In genomic region chr2:74379851-74380789, GRCh38 we compare ENCODE assay signal across 8 cellular contexts. TPM values are rescaled to one million over a fixed set of nuclear protein-coding genes. Genes with fewer than 3 reads are reported as not detected.
DNase-seq lines count a peak whose midpoint lies in the region; ATAC-seq and TF ChIP-seq lines count a peak whose summit lies in the region.

Gene DCTN1 (minus strand): TSS chr2:74380311. CDS start chr2:74380037, 274 bp downstream.

- peak within 1 kb of the TSS; percentile 60 for H3K4me2 ChIP-seq in mesenchymal stem cell (ENCODE audit: low read length, poor library complexity, severe bottlenecking)

- H3K4me3 Mint-ChIP-seq in Calu3 (ENCODE audit: low read depth, unreplicated experiment): peak within 1 kb of the TSS; percentile 9
- no peak within 1 kb of the TSS for H3K4me3 Mint-ChIP-seq in activated CD4-positive, alpha-beta memory T cell treated with anti-CD3 and anti-CD28 coated beads, Interleukin-2, amount 10 ng/mL, durations not matched to agents 7 days and 5 days

- peak within 1 kb of the TSS; percentile 75 for H2AK5ac ChIP-seq in mesenchymal stem cell (ENCODE audit: low read length, severe bottlenecking)

- BruUV-seq in Calu3 (replicated peaks; lab: Mats Ljungman, UMichigan): no TSS peak

- H2BK120ac ChIP-seq in mesenchymal stem cell (ENCODE audit: low read depth, low read length): no peak within 1 kb of the TSS

- 20% methylated on average over 12 of the region's 14 CpGs for WGBS in mesenchymal stem cell

- CTCF ChIA-PET in Calu3 (lab: Charles Lee): interaction anchor here (1.7 kb wide), 1 partner anchor 11 kb away, joined by 6 read pairs; no protein-coding TSS in a partner anchor
- CTCF ChIA-PET in activated CD4-positive, alpha-beta memory T cell treated with anti-CD3 and anti-CD28 coated beads, Interleukin-2, amount 10 ng/mL, durations not matched to agents 7 days and 5 days (lab: Charles Lee): interaction anchor here (1.1 to 1.5 kb wide), 3 partner anchors 11 to 130 kb away, joined by 3 to 4 read pairs (median 3); no protein-coding TSS in a partner anchor

- peak within 1 kb of the TSS in 1 of 2 experiments; percentile 46 for H3K14ac ChIP-seq in mesenchymal stem cell (ENCODE audit: low read length in 2 of 2)

- no peak within 1 kb of the TSS for H2AFZ ChIP-seq in mesenchymal stem cell (ENCODE audit: low read depth, low read length)

- H3K36me3 ChIP-seq in mesenchymal stem cell (ENCODE audit: control insufficient read depth in 1 of 2, insufficient read depth in 2 of 2, low read depth in 1 of 2, low read length in 2 of 2): peaks cover 23 to 34% of the 10 kb centered on the region in 2 experiments

- H3K27ac ChIP-seq in mesenchymal stem cell (ENCODE audit: low read length, poor library complexity, severe bottlenecking): no peak within 1 kb of the TSS

- peaks cover 18% of the 10 kb centered on the region for H3K4me1 Mint-ChIP-seq in Calu3 (ENCODE audit: low read depth, unreplicated experiment)
- H3K4me1 Mint-ChIP-seq in activated CD4-positive, alpha-beta memory T cell treated with anti-CD3 and anti-CD28 coated beads, Interleukin-2, amount 10 ng/mL, durations not matched to agents 7 days and 5 days: peaks cover 22% of the 10 kb centered on the region

- H2BK12ac ChIP-seq in mesenchymal stem cell (ENCODE audit: low read length in 2 of 2): no peak within 1 kb of the TSS

- no peak within 1 kb of the TSS for H2BK5ac ChIP-seq in mesenchymal stem cell (ENCODE audit: low read depth, low read length, poor library complexity, severe bottlenecking)

- no peak within 1 kb of the TSS for H3K27ac Mint-ChIP-seq in Calu3 (ENCODE audit: unreplicated experiment)
- no peak within 1 kb of the TSS for H3K27ac Mint-ChIP-seq in activated CD4-positive, alpha-beta memory T cell treated with anti-CD3 and anti-CD28 coated beads, Interleukin-2, amount 10 ng/mL, durations not matched to agents 7 days and 5 days

- H3K9me3 Mint-ChIP-seq in Calu3 (ENCODE audit: low read depth, unreplicated experiment): no peaks in the 10 kb centered on the region
- H3K9me3 Mint-ChIP-seq in activated CD4-positive, alpha-beta memory T cell treated with anti-CD3 and anti-CD28 coated beads, Interleukin-2, amount 10 ng/mL, durations not matched to agents 7 days and 5 days: no peaks in the 10 kb centered on the region

- no peak for TF ChIP-seq CTCF in Calu3 (IDR thresholded peaks at IDR 0.05; ENCODE audit: unreplicated experiment)
- no peak for TF ChIP-seq CTCF in epithelial cell of esophagus (IDR thresholded peaks at IDR 0.05; ENCODE audit: insufficient read depth, low read depth, low read length, missing control alignments)

- peaks cover 5% of the 10 kb centered on the region for H3K36me3 Mint-ChIP-seq in Calu3 (ENCODE audit: insufficient read depth, unreplicated experiment)
- H3K36me3 Mint-ChIP-seq in activated CD4-positive, alpha-beta memory T cell treated with anti-CD3 and anti-CD28 coated beads, Interleukin-2, amount 10 ng/mL, durations not matched to agents 7 days and 5 days (ENCODE audit: low read depth): peaks cover 18% of the 10 kb centered on the region

- H3K23ac ChIP-seq in mesenchymal stem cell (ENCODE audit: low read length in 2 of 2): no peak within 1 kb of the TSS

- H3K4ac ChIP-seq in mesenchymal stem cell (ENCODE audit: low read depth in 1 of 2, low read length in 2 of 2): peak within 1 kb of the TSS in 1 of 2 experiments; percentile 13

- POLR2A ChIA-PET in activated CD4-positive, alpha-beta memory T cell treated with anti-CD3 and anti-CD28 coated beads, Interleukin-2, amount 10 ng/mL, durations not matched to agents 7 days and 5 days (lab: Charles Lee): interaction anchor here (0.8 to 1.2 kb wide), 2 partner anchors 9 to 11 kb away, joined by 3 to 4 read pairs; no protein-coding TSS in a partner anchor

- intact Hi-C loops in Calu3 (cut with micrococcal nuclease; ENCODE audit: unreplicated experiment): no loop called here

- H3K18ac ChIP-seq in mesenchymal stem cell (ENCODE audit: low read depth in 1 of 2, low read length in 2 of 2): peak within 1 kb of the TSS; percentile 59 to 80

- no peaks in the 10 kb centered on the region for H3K27me3 Mint-ChIP-seq in Calu3 (ENCODE audit: unreplicated experiment)
- no peaks in the 10 kb centered on the region for H3K27me3 Mint-ChIP-seq in activated CD4-positive, alpha-beta memory T cell treated with anti-CD3 and anti-CD28 coated beads, Interleukin-2, amount 10 ng/mL, durations not matched to agents 7 days and 5 days

- peak within 1 kb of the TSS; percentile 85 for H3K9ac ChIP-seq in mesenchymal stem cell (ENCODE audit: low read length)

- no peaks in the 10 kb centered on the region for H3K27me3 ChIP-seq in mesenchymal stem cell (ENCODE audit: control insufficient read depth in 1 of 2, insufficient read depth in 1 of 2, low read length in 2 of 2)

- H3K79me1 ChIP-seq in mesenchymal stem cell (replicated peaks; ENCODE audit: low read length, poor library complexity, severe bottlenecking): peaks cover 56% of the 10 kb centered on the region

- H2BK15ac ChIP-seq in mesenchymal stem cell (ENCODE audit: low read depth, poor library complexity, severe bottlenecking): no peak within 1 kb of the TSS

- peak within 1 kb of the TSS; percentile 62 for H4K8ac ChIP-seq in mesenchymal stem cell (ENCODE audit: low read length)

- H3K9me3 ChIP-seq in mesenchymal stem cell (ENCODE audit: control insufficient read depth, low read length): no peaks in the 10 kb centered on the region

- peak within 1 kb of the TSS; percentile 43 for H3K4me3 ChIP-seq in epithelial cell of esophagus (ENCODE audit: low read length)
- peak within 1 kb of the TSS; percentile 38 to 80 for H3K4me3 ChIP-seq in mesenchymal stem cell (ENCODE audit: insufficient read depth in 1 of 2, low read depth in 1 of 2, low read length in 2 of 2)

- DNase-seq in Calu3 (peak; percentile 6), epithelial cell of esophagus (ENCODE audit: low read depth) (peak; percentile 76), mesenchymal stem cell (peak; percentile 81), stromal cell of bone marrow (ENCODE audit: low read depth) (peak; percentile 52)
- no peak for DNase-seq in activated CD4-positive, alpha-beta memory T cell treated with anti-CD3 and anti-CD28 coated beads, Interleukin-2, amount 10 ng/mL, durations not matched to agents 7 days and 5 days

- H4K91ac ChIP-seq in mesenchymal stem cell (ENCODE audit: low read length): peak within 1 kb of the TSS; percentile 47

- H3K4me1 ChIP-seq in mesenchymal stem cell (ENCODE audit: control insufficient read depth, insufficient read depth, low read depth, low read length): peaks cover 11% of the 10 kb centered on the region

- ATAC-seq in HG02798 (IDR thresholded peaks at IDR 0.05; ENCODE audit: poor library complexity, unreplicated experiment) (peak; percentile 64), GM19035 (IDR thresholded peaks at IDR 0.05; ENCODE audit: unreplicated experiment) (no peak), HG02884 (IDR thresholded peaks at IDR 0.05; ENCODE audit: unreplicated experiment) (no peak)

RNA-seq across cellular contexts. Expression of gene DCTN1, which starts in this region (rescaled TPM):
- 113 and 129 TPM in 2 replicates for total RNA-seq in Calu3 (2022)
- 10 to 100 TPM; 88.9 to 99.7 TPM for total RNA-seq in activated CD4-positive, alpha-beta memory T cell treated with anti-CD3 and anti-CD28 coated beads, Interleukin-2, amount 10 ng/mL, durations not matched to agents 7 days and 5 days
- polyA plus RNA-seq in mesenchymal stem cell (2013, experiment 1 of 2): 188 TPM
- polyA plus RNA-seq in mesenchymal stem cell (2013, experiment 2 of 2): 195 TPM
